In genomic region chr19:4867534-4868285, GRCh38 we compare ENCODE assay signal across 8 cellular contexts. TPM values are rescaled to one million over a fixed set of nuclear protein-coding genes. Genes with fewer than 3 reads are reported as not detected.
DNase-seq lines count a peak whose midpoint lies in the region; ATAC-seq and TF ChIP-seq lines count a peak whose summit lies in the region.

TSS of gene PLIN3 (minus strand) at chr19:4867667. CDS start at chr19:4861394, 6,273 bp downstream.

- peak within 1 kb of the TSS; percentile 69 to 93 for H3K27ac ChIP-seq in left lung

- no peak for TF ChIP-seq CTCF in left lung (IDR thresholded peaks at IDR 0.05)

- H3K4me3 ChIP-seq in left lung = peak within 1 kb of the TSS; percentile 67 to 85

- peak; percentile 26 for DNase-seq in NCI-H1436 (lab: John Stamatoyannopoulos, UW)
- no peak for DNase-seq in NCI-H1436 treated with DMSO at 0.1 percent for 48 hours (lab: John Stamatoyannopoulos, UW)
- DNase-seq in NCI-H510A (lab: John Stamatoyannopoulos, UW) = peak; percentile 86
- DNase-seq in activated CD4-positive, alpha-beta T cell treated with anti-CD3 and anti-CD28 coated beads, Interleukin-2, amount 50 U/mL, for 1 hour = peak; percentile 89
- DNase-seq in dedifferentiated amniotic fluid mesenchymal stem cell (ENCODE audit: extremely low spot score) = peak; percentile 94
- DNase-seq in left lung = peak; percentile 97 to 98
- DNase-seq in stimulated activated CD4-positive, alpha-beta T cell treated with anti-CD3 and anti-CD28 coated beads, Interleukin-2, amount 100 ng/mL, for 24 hours = peak; percentile 93 to 96

- H3K4me1 ChIP-seq in left lung = peaks cover 0 to 62% of the 10 kb centered on the region in 2 donors

- no peaks in the 10 kb centered on the region for H3K27me3 ChIP-seq in left lung

- ATAC-seq in HG02870 (IDR thresholded peaks at IDR 0.05; ENCODE audit: unreplicated experiment) = peak; percentile 69
- ATAC-seq in left lung = peak; percentile 97

- no peaks in the 10 kb centered on the region for H3K9me3 ChIP-seq in left lung

- peaks cover 0 to 5% of the 10 kb centered on the region in 2 donors for H3K36me3 ChIP-seq in left lung

- intact Hi-C loops in left lung (cut with DNase I) = no loop called here

RNA-seq across cellular contexts. Expression of gene PLIN3, which starts in this region (rescaled TPM):
- 10 to 100 TPM; 51.4 to 71.7 TPM for total RNA-seq in left lung
